Comparison of ENCODE assay signal across 22 cellular contexts in genomic region chr18:79583984-79584401, GRCh38.
DNase-seq lines count a peak whose midpoint lies in the region; ATAC-seq, FAIRE-seq and TF ChIP-seq lines count a peak whose summit lies in the region.
"Had no signal": no experiment of that assay in that cellular context is flagged by ENCODE, and none has a peak within 500 bp of the region (broad histone marks: within the 10 kb centered on the region; RNA-seq: fewer than 3 reads in every experiment).

No MANE protein-coding gene starts in this region.

- no peak overlapping the region for H3K4me3 ChIP-seq in kidney (ENCODE audit: low read length in 2 of 2)
- no peak overlapping the region for H3K4me3 ChIP-seq in transverse colon
- H3K4me3 ChIP-seq: colonic mucosa had no signal

- no peak overlapping the region for H3K9ac ChIP-seq in kidney (ENCODE audit: low read length in 2 of 2)

- no peaks in the 10 kb centered on the region for H3K9me3 Mint-ChIP-seq in activated naive CD8-positive, alpha-beta T cell treated with anti-CD3 and anti-CD28 coated beads, Interleukin-2, amount 10 ng/mL, durations not matched to agents 7 days and 5 days
- no peaks in the 10 kb centered on the region for H3K9me3 Mint-ChIP-seq in activated naive CD8-positive, alpha-beta T cell treated with anti-CD3 and anti-CD28 coated beads, Interleukin-2, amount 50 U/mL, for 24 hours
- H3K9me3 Mint-ChIP-seq: activated CD8-positive, alpha-beta T cell treated with anti-CD3 and anti-CD28 coated beads for 36 hours; activated T-helper 17 cell treated with anti-CD3 and anti-CD28 coated beads, Interleukin-2, amount 50 U/mL, for 72 hours had no signal

- no peak for TF ChIP-seq POLR2A in transverse colon (IDR thresholded peaks at IDR 0.05)

- H3K9me3 ChIP-seq in kidney (ENCODE audit: control insufficient read depth in 1 of 2, low read length in 2 of 2) (peaks cover 0 to 3% of the 10 kb centered on the region in 2 donors), transverse colon (no peaks in the 10 kb centered on the region)
- H3K9me3 ChIP-seq: colonic mucosa, neutrophil had no signal

- H3K27ac ChIP-seq in kidney (ENCODE audit: low read depth in 2 of 2, low read length in 2 of 2) (no peak overlapping the region), transverse colon (no peak overlapping the region)
- H3K27ac ChIP-seq: colonic mucosa, neutrophil had no signal

- no peak for TF ChIP-seq EP300 in transverse colon (IDR thresholded peaks at IDR 0.05; ENCODE audit: low read depth)

- intact Hi-C loops in kidney (cut with DNase I) (no loop called here), transverse colon (cut with DNase I; ENCODE audit: low total_unique reads) (no loop called here)

- POLR2A ChIA-PET in activated naive CD8-positive, alpha-beta T cell treated with anti-CD3 and anti-CD28 coated beads, Interleukin-2, amount 10 ng/mL, durations not matched to agents 7 days and 5 days (lab: Charles Lee), result no interaction called here

- in situ Hi-C loops in transverse colon (cut with MboI; ENCODE audit: low pct_ligation_motif_present in 1 of 4, low pct_unique_long_range_greater_than_20kb in 1 of 4, low sequenced_read_pairs in 3 of 4), result no loop called here

- no peak for ATAC-seq in activated naive CD8-positive, alpha-beta T cell treated with anti-CD3 and anti-CD28 coated beads, Interleukin-2, amount 10 ng/mL, durations not matched to agents 7 days and 5 days (ENCODE audit: low read depth)
- ATAC-seq in activated naive CD8-positive, alpha-beta T cell treated with anti-CD3 and anti-CD28 coated beads, Interleukin-2, amount 50 U/mL, for 24 hours, result no peak
- no peak for ATAC-seq in GM21786 (IDR thresholded peaks at IDR 0.05; ENCODE audit: unreplicated experiment)
- ATAC-seq: activated CD8-positive, alpha-beta T cell treated with anti-CD3 and anti-CD28 coated beads for 36 hours; activated T-helper 17 cell treated with anti-CD3 and anti-CD28 coated beads, Interleukin-2, amount 50 U/mL, for 72 hours; PC-3; SK-N-SH treated with all-trans-retinoic acid at 6 μM for 48 hours had no signal

- DNase-seq in activated naive CD8-positive, alpha-beta T cell treated with anti-CD3 and anti-CD28 coated beads, Interleukin-2, amount 10 ng/mL, durations not matched to agents 7 days and 5 days, result peak; percentile 24
- DNase-seq in activated naive CD8-positive, alpha-beta T cell treated with anti-CD3 and anti-CD28 coated beads, Interleukin-2, amount 50 U/mL, for 24 hours, result no peak
- DNase-seq in NOMO-1 (lab: John Stamatoyannopoulos, UW; ENCODE audit: unreplicated experiment in 2 of 2) (peak; percentile 48 to 53), kidney (peak; percentile 42), transverse colon (peak; percentile 6), ureter (ENCODE audit: low spot score) (no peak), NK-92 (lab: John Stamatoyannopoulos, UW; ENCODE audit: unreplicated experiment) (no peak)
- DNase-seq: activated CD8-positive, alpha-beta T cell treated with anti-CD3 and anti-CD28 coated beads for 36 hours; colonic mucosa; GDM1; mesenchymal stem cell; NCI-H1092; NCI-H446 treated with DMSO at 0.1 percent for 48 hours; PC-3; stimulated activated CD4-positive, alpha-beta T cell treated with anti-CD3 and anti-CD28 coated beads, Interleukin-4, amount 100 ng/mL, for 4 hours; trophoblast cell had no signal

- FAIRE-seq in kidney (lab: Jason Lieb, UNC), result no peak
- FAIRE-seq: frontal cortex, GM12892 had no signal

- H3K27me3 ChIP-seq in transverse colon, result no peaks in the 10 kb centered on the region
- H3K27me3 ChIP-seq: colonic mucosa, neutrophil had no signal

- H3K36me3 ChIP-seq in kidney (ENCODE audit: control insufficient read depth in 1 of 2, insufficient read depth in 2 of 2, low read length in 2 of 2) (no peaks in the 10 kb centered on the region), transverse colon (no peaks in the 10 kb centered on the region)
- H3K36me3 ChIP-seq: colonic mucosa, neutrophil had no signal

- no peaks in the 10 kb centered on the region for H3K27me3 Mint-ChIP-seq in activated naive CD8-positive, alpha-beta T cell treated with anti-CD3 and anti-CD28 coated beads, Interleukin-2, amount 10 ng/mL, durations not matched to agents 7 days and 5 days
- H3K27me3 Mint-ChIP-seq in activated naive CD8-positive, alpha-beta T cell treated with anti-CD3 and anti-CD28 coated beads, Interleukin-2, amount 50 U/mL, for 24 hours, result no peaks in the 10 kb centered on the region
- H3K27me3 Mint-ChIP-seq: activated CD8-positive, alpha-beta T cell treated with anti-CD3 and anti-CD28 coated beads for 36 hours; activated T-helper 17 cell treated with anti-CD3 and anti-CD28 coated beads, Interleukin-2, amount 50 U/mL, for 72 hours had no signal

- peaks cover 2% of the 10 kb centered on the region for H3K4me1 Mint-ChIP-seq in activated naive CD8-positive, alpha-beta T cell treated with anti-CD3 and anti-CD28 coated beads, Interleukin-2, amount 10 ng/mL, durations not matched to agents 7 days and 5 days
- H3K4me1 Mint-ChIP-seq in activated naive CD8-positive, alpha-beta T cell treated with anti-CD3 and anti-CD28 coated beads, Interleukin-2, amount 50 U/mL, for 24 hours, result no peaks in the 10 kb centered on the region
- H3K4me1 Mint-ChIP-seq: activated T-helper 17 cell treated with anti-CD3 and anti-CD28 coated beads, Interleukin-2, amount 50 U/mL, for 72 hours had no signal

- no peak for TF ChIP-seq CTCF in kidney (IDR thresholded peaks at IDR 0.05; ENCODE audit: borderline replicate concordance, extremely low read depth, insufficient read depth)
- no peak for TF ChIP-seq CTCF in transverse colon (IDR thresholded peaks at IDR 0.05)

- 45% methylated on average over 8 of the region's 15 CpGs; no CpG with 5 or more reads in 1 of the 2 donors for WGBS in transverse colon (ENCODE audit: low coverage in 1 of 2), 2 donors

- H3K4me3 Mint-ChIP-seq in activated naive CD8-positive, alpha-beta T cell treated with anti-CD3 and anti-CD28 coated beads, Interleukin-2, amount 10 ng/mL, durations not matched to agents 7 days and 5 days, result no peak overlapping the region
- no peak overlapping the region for H3K4me3 Mint-ChIP-seq in activated naive CD8-positive, alpha-beta T cell treated with anti-CD3 and anti-CD28 coated beads, Interleukin-2, amount 50 U/mL, for 24 hours
- H3K4me3 Mint-ChIP-seq: activated CD8-positive, alpha-beta T cell treated with anti-CD3 and anti-CD28 coated beads for 36 hours; activated T-helper 17 cell treated with anti-CD3 and anti-CD28 coated beads, Interleukin-2, amount 50 U/mL, for 72 hours had no signal

- H3K27ac Mint-ChIP-seq in activated naive CD8-positive, alpha-beta T cell treated with anti-CD3 and anti-CD28 coated beads, Interleukin-2, amount 10 ng/mL, durations not matched to agents 7 days and 5 days, result no peak overlapping the region
- H3K27ac Mint-ChIP-seq in activated naive CD8-positive, alpha-beta T cell treated with anti-CD3 and anti-CD28 coated beads, Interleukin-2, amount 50 U/mL, for 24 hours, result no peak overlapping the region
- H3K27ac Mint-ChIP-seq: activated CD8-positive, alpha-beta T cell treated with anti-CD3 and anti-CD28 coated beads for 36 hours; activated T-helper 17 cell treated with anti-CD3 and anti-CD28 coated beads, Interleukin-2, amount 50 U/mL, for 72 hours had no signal

- no peaks in the 10 kb centered on the region for H3K4me1 ChIP-seq in kidney (ENCODE audit: control insufficient read depth in 1 of 2, insufficient read depth in 1 of 2, low read depth in 1 of 2, low read length in 2 of 2)
- peaks cover 0 to 13% (median 4%) of the 10 kb centered on the region in 4 donors for H3K4me1 ChIP-seq in transverse colon
- H3K4me1 ChIP-seq: colonic mucosa had no signal

- no peaks in the 10 kb centered on the region for H3K36me3 Mint-ChIP-seq in activated naive CD8-positive, alpha-beta T cell treated with anti-CD3 and anti-CD28 coated beads, Interleukin-2, amount 10 ng/mL, durations not matched to agents 7 days and 5 days
- no peaks in the 10 kb centered on the region for H3K36me3 Mint-ChIP-seq in activated naive CD8-positive, alpha-beta T cell treated with anti-CD3 and anti-CD28 coated beads, Interleukin-2, amount 50 U/mL, for 24 hours (ENCODE audit: low read depth)

Comparison
In these comparisons a context has a peak if more than half of its experiments do, and no peak if none do; other contexts are left out.
1. DNase-seq: peak in activated naive CD8-positive, alpha-beta T cell treated with anti-CD3 and anti-CD28 coated beads, Interleukin-2, amount 10 ng/mL, durations not matched to agents 7 days and 5 days (single experiment), NOMO-1 (2 of 2), kidney (single experiment) and transverse colon (single experiment); none in activated naive CD8-positive, alpha-beta T cell treated with anti-CD3 and anti-CD28 coated beads, Interleukin-2, amount 50 U/mL, for 24 hours (single experiment), ureter (single experiment) and NK-92 (single experiment).